11 cellular contexts compared by ENCODE assay signal in the genomic region with DNA sequence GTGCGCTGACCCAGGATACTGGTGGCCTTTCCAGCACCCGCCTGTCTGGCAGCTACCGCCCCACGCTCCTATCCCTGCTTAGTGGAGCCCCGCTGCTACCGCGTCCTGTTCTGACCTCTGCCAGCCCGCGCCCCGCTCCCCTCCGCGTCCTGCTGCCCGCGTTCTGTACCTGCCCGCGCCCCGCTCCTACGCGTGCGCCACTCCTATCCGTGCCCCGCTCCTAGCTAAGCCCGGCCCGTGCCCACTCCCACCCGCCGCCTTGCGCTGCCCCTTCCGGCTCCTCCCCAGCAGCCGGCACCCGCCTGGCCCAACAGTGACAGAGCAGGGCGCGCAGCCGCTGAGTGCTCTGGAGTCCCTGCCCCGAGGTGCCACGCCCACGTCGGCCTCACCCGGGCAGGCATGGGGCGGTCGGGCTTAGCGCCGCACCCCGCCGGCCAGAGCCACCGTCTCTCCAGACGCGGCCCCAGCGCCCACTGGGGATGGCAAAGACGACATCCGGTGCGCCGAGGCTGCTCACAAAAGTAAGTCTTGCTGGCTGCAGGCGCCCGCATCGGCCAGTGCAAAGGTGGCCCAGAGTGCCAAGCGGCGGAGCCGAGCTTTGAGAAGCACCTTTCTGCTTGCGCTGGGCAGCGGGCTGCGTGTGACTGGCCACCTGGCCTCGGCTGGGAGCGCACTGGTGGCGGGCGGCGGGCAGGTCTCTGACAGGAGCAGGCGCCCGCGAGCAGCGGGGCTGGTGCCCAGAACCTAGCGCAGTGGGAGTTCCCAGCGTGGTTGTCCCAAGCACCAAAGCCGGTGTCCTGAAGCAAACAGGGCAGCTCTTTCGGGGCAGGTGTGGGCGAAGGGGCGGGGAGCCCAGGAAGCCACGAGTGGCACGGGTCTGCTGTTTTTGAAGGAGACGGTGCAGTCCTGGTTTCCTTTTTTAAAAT. TPM values are rescaled to one million over a fixed set of nuclear protein-coding genes. Genes with fewer than 3 reads are reported as not detected.
DNase-seq lines count a peak whose midpoint lies in the region; ATAC-seq, FAIRE-seq and TF ChIP-seq lines count a peak whose summit lies in the region.
"Not testable (repeated sequence)": the region's sequence is repeated elsewhere in the genome, so short reads cannot be mapped to it uniquely, and the experiment has no call there.
"Had no signal": no experiment of that assay in that cellular context is flagged by ENCODE, and none has a peak within 500 bp of the region (broad histone marks: within the 10 kb centered on the region; RNA-seq: fewer than 3 reads in every experiment).

No MANE protein-coding gene starts in this region.

- H3K4me3 ChIP-seq in AG09309 (ENCODE audit: control insufficient read depth, low read depth, low read length) (peak overlapping the region; percentile 42), foreskin fibroblast (ENCODE audit: low read depth in 1 of 2, low read length in 2 of 2) (peak overlapping the region; percentile 50 to 51)
- not testable (repeated sequence) for H3K4me3 ChIP-seq in body of pancreas; small intestine (ENCODE audit: low read depth in 1 of 2, low read length in 2 of 2)

- not testable (repeated sequence) for TF ChIP-seq CTCF in AG09309 (IDR thresholded peaks at IDR 0.05; ENCODE audit: control insufficient read depth, insufficient read depth, low read depth, low read length, missing control alignments); body of pancreas (IDR thresholded peaks at IDR 0.05); foreskin fibroblast (IDR thresholded peaks at IDR 0.05; ENCODE audit: low read depth, low read length)

- not testable (repeated sequence) for DNase-seq in AG09309 (ENCODE audit: low read depth); memory B cell (ENCODE audit: low spot score in 2 of 2)
- DNase-seq in NCI-H2171 treated with DMSO at 0.1 percent for 48 hours (lab: John Stamatoyannopoulos, UW), result peak; percentile 15
- peak; percentile 66 to 85 (median 79) for DNase-seq in body of pancreas
- peak; percentile 14 to 62 for DNase-seq in foreskin fibroblast
- peak; percentile 43 for DNase-seq in small intestine

- ATAC-seq in GM18909 (IDR thresholded peaks at IDR 0.05; ENCODE audit: poor library complexity, unreplicated experiment) (peak; percentile 42), body of pancreas (peak; percentile 89), memory B cell (ENCODE audit: low read depth) (peak; percentile 20)
- ATAC-seq in activated CD4-positive, CD25-positive, alpha-beta regulatory T cell treated with anti-CD3 and anti-CD28 coated beads, Interleukin-2, amount 50 U/mL, for 24 hours, result peak; percentile 49 to 66

- H3K36me3 ChIP-seq in body of pancreas (replicated peaks in 1 of 2; ENCODE audit: insufficient read depth in 1 of 2, low read depth in 2 of 2); small intestine (ENCODE audit: control insufficient read depth in 2 of 2, insufficient read depth in 2 of 2, low read length in 2 of 2): not testable (repeated sequence)

- H3K27ac ChIP-seq in body of pancreas, result peak overlapping the region in 3 of 4 donors; percentile 41 to 65 (median 64)
- not testable (repeated sequence) for H3K27ac ChIP-seq in small intestine (ENCODE audit: low read depth in 1 of 2, low read length in 1 of 2)

- not testable (repeated sequence) for H3K27me3 Mint-ChIP-seq in memory B cell

- not testable (repeated sequence) for H3K27ac Mint-ChIP-seq in memory B cell

- FAIRE-seq in small intestine (lab: Jason Lieb, UNC), result not testable (repeated sequence)

- H3K4me3 Mint-ChIP-seq in memory B cell, result peak overlapping the region; percentile 65

- TF ChIP-seq POLR2A in body of pancreas (IDR thresholded peaks at IDR 0.05), result peak; percentile 10 to 59 (median 49)

- 0 to 10% methylated on average over 4 to 38 of the region's 79 CpGs for WGBS in body of pancreas, 2 donors
- WGBS in small intestine, 3 donors, result 3 to 8% (median 4%) methylated on average over 27 to 79 of the region's 79 CpGs

- not testable (repeated sequence) for H3K9me3 Mint-ChIP-seq in memory B cell

- not testable (repeated sequence) for H3K4me1 Mint-ChIP-seq in memory B cell

- not testable (repeated sequence) for H3K27me3 ChIP-seq in body of pancreas; small intestine (ENCODE audit: control insufficient read depth in 2 of 2, insufficient read depth in 2 of 2, low read length in 2 of 2)

- intact Hi-C loops in body of pancreas (cut with DNase I), result not testable (repeated sequence)

- not testable (repeated sequence) for H3K36me3 Mint-ChIP-seq in memory B cell

- H3K9me3 ChIP-seq in body of pancreas; small intestine (ENCODE audit: control insufficient read depth, low read depth): not testable (repeated sequence)

- peaks cover 13% of the 10 kb centered on the region for H3K4me1 ChIP-seq in body of pancreas
- not testable (repeated sequence) for H3K4me1 ChIP-seq in small intestine (ENCODE audit: control insufficient read depth in 2 of 2, insufficient read depth in 1 of 2, low read depth in 1 of 2, low read length in 1 of 2)

RNA-seq across cellular contexts. Expression of a gene that starts 56.5 kb away (rescaled TPM):
- not detected for total RNA-seq in body of pancreas
- not detected for polyA plus RNA-seq in small intestine
- total RNA-seq: dermis microvascular lymphatic vessel endothelial cell, mesenteric fat pad, SK-MEL-5 had no signal

Comparison
In these comparisons a context has a peak if more than half of its experiments do, and no peak if none do; other contexts are left out.
1. ATAC-seq: peak in every context shown above with its lines; median percentile 89 in body of pancreas; 58 in activated CD4-positive, CD25-positive, alpha-beta regulatory T cell treated with anti-CD3 and anti-CD28 coated beads, Interleukin-2, amount 50 U/mL, for 24 hours; 42 in GM18909; 20 in memory B cell.